In the genomic region with DNA sequence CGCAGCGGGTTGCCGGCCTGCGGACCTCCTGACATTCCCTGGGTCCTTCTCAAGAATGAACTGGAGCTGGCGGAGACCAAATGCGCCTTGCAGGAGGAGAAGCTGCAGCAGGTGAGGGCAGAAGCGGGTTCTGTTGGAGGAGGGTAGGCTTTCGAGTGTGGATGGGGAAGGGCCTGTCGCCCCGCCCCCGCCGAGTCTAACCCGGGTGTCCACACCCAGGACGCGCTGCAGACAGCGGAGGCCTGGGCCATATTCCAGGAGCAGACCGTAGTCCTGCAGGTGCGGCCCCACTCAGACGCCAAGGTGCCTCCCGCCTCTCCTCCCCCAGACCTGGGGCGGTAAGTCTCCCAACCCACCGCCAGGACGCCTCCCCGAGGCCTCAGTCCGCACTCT, we compare ENCODE assay signal across 8 cellular contexts.
DNase-seq lines count a peak whose midpoint lies in the region; ATAC-seq and TF ChIP-seq lines count a peak whose summit lies in the region.
"Not testable (repeated sequence)": the region's sequence is repeated elsewhere in the genome, so short reads cannot be mapped to it uniquely, and the experiment has no call there.

No MANE protein-coding gene starts in this region.

- H3K4me1 ChIP-seq in GM23248 (ENCODE audit: insufficient read depth); neuronal stem cell (ENCODE audit: control insufficient read depth in 2 of 2, insufficient read depth in 1 of 2, low read depth in 1 of 2, low read length in 2 of 2): not testable (repeated sequence)
- H3K4me1 ChIP-seq in upper lobe of left lung = peaks cover 9 to 17% (median 12%) of the 10 kb centered on the region in 4 donors

- TF ChIP-seq EP300 in upper lobe of left lung (IDR thresholded peaks at IDR 0.05) = not testable (repeated sequence)

- H2AFZ ChIP-seq in GM23248 = not testable (repeated sequence)
- peak overlapping the region; percentile 40 for H2AFZ ChIP-seq in neuronal stem cell (ENCODE audit: low read length)

- H3K27ac Mint-ChIP-seq in T-cell = peak overlapping the region in 1 of 2 donors; percentile 73
- H3K27ac Mint-ChIP-seq in activated naive CD8-positive, alpha-beta T cell treated with anti-CD3 and anti-CD28 coated beads for 36 hours; glutamatergic neuron (ENCODE audit: unreplicated experiment): not testable (repeated sequence)

- H3K23ac ChIP-seq in neuronal stem cell (ENCODE audit: low read depth, low read length, poor library complexity) = not testable (repeated sequence)

- not testable (repeated sequence) for TF ChIP-seq CTCF in glutamatergic neuron (IDR thresholded peaks at IDR 0.05; ENCODE audit: partially characterized antibody, unreplicated experiment); upper lobe of left lung (IDR thresholded peaks at IDR 0.05)

- H3K27ac ChIP-seq in GM23248; neuronal stem cell (replicated peaks; ENCODE audit: low read length); upper lobe of left lung: not testable (repeated sequence)

- not testable (repeated sequence) for H3K4me2 ChIP-seq in GM23248 (ENCODE audit: unreplicated experiment)
- peak overlapping the region; percentile 66 for H3K4me2 ChIP-seq in neuronal stem cell (ENCODE audit: insufficient read depth, low read length, poor library complexity, severe bottlenecking)

- CTCF ChIA-PET in T-cell (lab: Charles Lee) = interaction anchor here in 1 of 2 donors (0.6 kb wide), 1 partner anchor 156 kb away, joined by 5 read pairs; no protein-coding TSS in a partner anchor

- H2BK5ac ChIP-seq in neuronal stem cell (ENCODE audit: low read length) = not testable (repeated sequence)

- H4K20me1 ChIP-seq in GM23248 (ENCODE audit: insufficient read depth) = not testable (repeated sequence)

- not testable (repeated sequence) for H3K36me3 Mint-ChIP-seq in T-cell; activated naive CD8-positive, alpha-beta T cell treated with anti-CD3 and anti-CD28 coated beads for 36 hours; glutamatergic neuron (ENCODE audit: unreplicated experiment)

- not testable (repeated sequence) for H3F3A ChIP-seq in GM23248 (ENCODE audit: insufficient read depth)

- in situ Hi-C loops in GM23248 (cut with MboI) = not testable (repeated sequence)

- H3K9me2 ChIP-seq in GM23248 (ENCODE audit: insufficient read depth) = not testable (repeated sequence)

- not testable (repeated sequence) for H3K14ac ChIP-seq in neuronal stem cell (ENCODE audit: low read length)

- not testable (repeated sequence) for H3K9ac ChIP-seq in GM23248; neuronal stem cell (ENCODE audit: low read depth, low read length, poor library complexity)

- H3K18ac ChIP-seq in neuronal stem cell (ENCODE audit: low read length) = not testable (repeated sequence)

- not testable (repeated sequence) for H4K91ac ChIP-seq in neuronal stem cell (ENCODE audit: low read depth, low read length, poor library complexity)

- not testable (repeated sequence) for H2BK120ac ChIP-seq in neuronal stem cell (ENCODE audit: low read depth, low read length)

- POLR2A ChIA-PET in T-cell (lab: Charles Lee) = interaction anchor here in 1 of 2 donors (0.6 kb wide), 1 partner anchor 208 kb away, joined by 3 read pairs; a partner anchor contains a TSS

- not testable (repeated sequence) for H2BK12ac ChIP-seq in neuronal stem cell (ENCODE audit: low read length)

- H3K4me3 Mint-ChIP-seq in T-cell (peak overlapping the region; percentile 90 to 95 (median 92)), glutamatergic neuron (ENCODE audit: unreplicated experiment) (peak overlapping the region; percentile 70)
- H3K4me3 Mint-ChIP-seq in activated naive CD8-positive, alpha-beta T cell treated with anti-CD3 and anti-CD28 coated beads for 36 hours = peak overlapping the region; percentile 96

- H3K27me3 ChIP-seq in GM23248 (replicated peaks; ENCODE audit: insufficient read depth); neuronal stem cell (ENCODE audit: control insufficient read depth in 3 of 3, insufficient read depth in 3 of 3, low read depth in 1 of 3, low read length in 3 of 3); upper lobe of left lung: not testable (repeated sequence)

- not testable (repeated sequence) for H3K79me1 ChIP-seq in neuronal stem cell (ENCODE audit: low read depth, low read length)

- peak; percentile 5 for ATAC-seq in GM18520 (IDR thresholded peaks at IDR 0.05; ENCODE audit: unreplicated experiment)
- ATAC-seq in HG03139 (IDR thresholded peaks at IDR 0.05; ENCODE audit: unreplicated experiment) = peak; percentile 21
- peak; percentile 21 to 33 (median 26) for ATAC-seq in T-cell (replicated peaks in 1 of 4)
- ATAC-seq in upper lobe of left lung (ENCODE audit: low FRiP score in 2 of 2) = peak; percentile 56 to 66

- not testable (repeated sequence) for H4K8ac ChIP-seq in neuronal stem cell (ENCODE audit: low read depth, low read length)

- not testable (repeated sequence) for H2BK15ac ChIP-seq in neuronal stem cell (ENCODE audit: low read length)

- not testable (repeated sequence) for H3K27me3 Mint-ChIP-seq in T-cell; activated naive CD8-positive, alpha-beta T cell treated with anti-CD3 and anti-CD28 coated beads for 36 hours; glutamatergic neuron (ENCODE audit: unreplicated experiment)

- H3K79me2 ChIP-seq in GM23248 (ENCODE audit: insufficient read depth) = not testable (repeated sequence)

- H3K4me1 Mint-ChIP-seq in T-cell = peaks cover 13 to 15% (median 15%) of the 10 kb centered on the region in 3 donors
- H3K4me1 Mint-ChIP-seq in activated naive CD8-positive, alpha-beta T cell treated with anti-CD3 and anti-CD28 coated beads for 36 hours; glutamatergic neuron (ENCODE audit: low read depth, unreplicated experiment): not testable (repeated sequence)

- H3K36me3 ChIP-seq in GM23248 (ENCODE audit: low read depth); neuronal stem cell (replicated peaks in 1 of 2; ENCODE audit: control insufficient read depth in 2 of 2, insufficient read depth in 2 of 2, low read length in 2 of 2); upper lobe of left lung: not testable (repeated sequence)

- not testable (repeated sequence) for H3K4ac ChIP-seq in neuronal stem cell (ENCODE audit: low read length)

- WGBS in GM23248 (ENCODE audit: low coverage in 1 of 2, low lambda C conversion rate in 2 of 2, missing lambda C conversion rate in 2 of 2), 2 experiments = 0 to 2% methylated on average over 7 to 11 of the region's 25 CpGs
- no CpG with 5 or more reads among the region's 25 CpGs for whole genome bisulfite sequencing in neuronal stem cell (ENCODE audit: extremely low coverage in 2 of 2, insufficient read length in 2 of 2, insufficient replicate concordance in 1 of 2), 2 donors
- WGBS in upper lobe of left lung, 2 donors = no CpG with 5 or more reads among the region's 25 CpGs

- not testable (repeated sequence) for H2AK5ac ChIP-seq in neuronal stem cell (ENCODE audit: low read depth, low read length)

- H3K9me3 ChIP-seq in GM23248 (ENCODE audit: low read depth); neuronal stem cell (replicated peaks in 1 of 2; ENCODE audit: control insufficient read depth in 2 of 2, insufficient read depth in 1 of 2, low read depth in 1 of 2, low read length in 2 of 2); upper lobe of left lung: not testable (repeated sequence)

- not testable (repeated sequence) for H3K9me3 Mint-ChIP-seq in T-cell; activated naive CD8-positive, alpha-beta T cell treated with anti-CD3 and anti-CD28 coated beads for 36 hours; glutamatergic neuron (ENCODE audit: unreplicated experiment)

- DNase-seq in GM23248; activated naive CD8-positive, alpha-beta T cell treated with anti-CD3 and anti-CD28 coated beads for 36 hours; glutamatergic neuron; neuronal stem cell (ENCODE audit: low spot score); upper lobe of left lung: not testable (repeated sequence)
- DNase-seq in T-cell = peak in 8 of 34 experiments; percentile 61 to 74 (median 70)

- not testable (repeated sequence) for TF ChIP-seq POLR2A in upper lobe of left lung (IDR thresholded peaks at IDR 0.05)

- H3K4me3 ChIP-seq in GM23248 (peak overlapping the region; percentile 17; the same call in 1 of the 2 replicates), neuronal stem cell (ENCODE audit: low read length in 2 of 2) (peak overlapping the region in 1 of 2 donors; percentile 29), upper lobe of left lung (peak overlapping the region in 3 of 4 donors; percentile 63 to 70 (median 64))

Comparison
In these comparisons a context has a peak if more than half of its experiments do, and no peak if none do; other contexts are left out.
1. ATAC-seq: peak in every context shown above with its lines; median percentile 61 in upper lobe of left lung; 26 in T-cell; 21 in HG03139; 5 in GM18520.